Comparison of ENCODE assay signal across 15 cellular contexts in the genomic region with DNA sequence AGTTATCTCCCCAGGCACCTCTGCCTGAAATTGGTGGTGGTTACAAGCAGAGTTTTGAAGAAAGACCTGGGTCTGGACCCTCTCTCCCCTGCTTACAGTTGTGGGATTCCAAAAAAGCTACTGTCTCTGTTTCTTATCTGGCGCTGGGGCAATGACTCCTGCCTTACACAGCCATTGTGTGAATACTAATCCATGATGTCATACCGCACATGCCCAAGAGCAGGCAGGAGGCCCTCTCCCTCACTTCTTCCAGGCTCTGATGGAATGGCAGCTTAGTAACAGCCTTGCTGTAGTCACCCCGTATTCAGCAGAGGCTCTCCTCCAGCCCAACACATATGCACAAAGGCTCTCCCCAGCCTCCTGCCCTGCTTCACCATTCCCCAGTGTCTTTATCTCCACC.
DNase-seq lines count a peak whose midpoint lies in the region; ATAC-seq and TF ChIP-seq lines count a peak whose summit lies in the region.
"Had no signal": no experiment of that assay in that cellular context is flagged by ENCODE, and none has a peak within 500 bp of the region (broad histone marks: within the 10 kb centered on the region; RNA-seq: fewer than 3 reads in every experiment).

No MANE protein-coding gene starts in this region.

- H3K27me3 Mint-ChIP-seq in activated CD4-positive, alpha-beta T cell treated with anti-CD3 and anti-CD28 coated beads, Interleukin-2, amount 10 ng/mL, durations not matched to agents 24 days and 14 days, result no peaks in the 10 kb centered on the region
- H3K27me3 Mint-ChIP-seq in neural progenitor cell (ENCODE audit: insufficient read depth, low read depth), result peaks cover 4% of the 10 kb centered on the region

- TF ChIP-seq CTCF in choroid plexus epithelial cell (conservative IDR thresholded peaks at IDR 0.05; ENCODE audit: low read depth, low read length) (no peak), neural progenitor cell (IDR thresholded peaks at IDR 0.05) (no peak)

- DNase-seq in activated CD4-positive, alpha-beta T cell treated with anti-CD3 and anti-CD28 coated beads, Interleukin-2, amount 10 ng/mL, durations not matched to agents 24 days and 14 days, result no peak
- no peak for DNase-seq in activated CD4-positive, alpha-beta T cell treated with anti-CD3 and anti-CD28 coated beads for 1 hour
- peak; percentile 42 for DNase-seq in MG63
- DNase-seq in choroid plexus epithelial cell (ENCODE audit: low read depth), result peak; percentile 58
- peak; percentile 24 for DNase-seq in neural progenitor cell (ENCODE audit: low spot score)
- DNase-seq in amygdala (lab: John Stamatoyannopoulos, UW), result no peak
- DNase-seq in COLO668 (lab: John Stamatoyannopoulos, UW; ENCODE audit: unreplicated experiment), result no peak
- DNase-seq: activated CD4-positive, alpha-beta T cell treated with anti-CD3 and anti-CD28 coated beads, Interleukin-2, amount 50 U/mL, for 4 hours; central memory CD4-positive, alpha-beta T cell; foreskin melanocyte; GF-D8; left ventricle myocardium superior had no signal

- H3K9me3 ChIP-seq in MG63 (no peaks in the 10 kb centered on the region), neural progenitor cell (ENCODE audit: low read depth) (no peaks in the 10 kb centered on the region)

- H3K9me3 Mint-ChIP-seq in activated CD4-positive, alpha-beta T cell treated with anti-CD3 and anti-CD28 coated beads, Interleukin-2, amount 10 ng/mL, durations not matched to agents 24 days and 14 days, result no peaks in the 10 kb centered on the region
- no peaks in the 10 kb centered on the region for H3K9me3 Mint-ChIP-seq in neural progenitor cell

- no peak for ATAC-seq in HG03378 (IDR thresholded peaks at IDR 0.05; ENCODE audit: unreplicated experiment)
- ATAC-seq: K562, left ventricle myocardium superior, Right ventricle myocardium inferior had no signal

- H3F3A ChIP-seq in neural progenitor cell (ENCODE audit: low read depth), result no peaks in the 10 kb centered on the region

- no peak overlapping the region for H3K4me3 ChIP-seq in MG63
- no peak overlapping the region for H3K4me3 ChIP-seq in choroid plexus epithelial cell (ENCODE audit: low read depth, low read length)
- no peak overlapping the region for H3K4me3 ChIP-seq in neural progenitor cell
- H3K4me3 ChIP-seq: K562 had no signal

- H3K36me3 Mint-ChIP-seq in activated CD4-positive, alpha-beta T cell treated with anti-CD3 and anti-CD28 coated beads, Interleukin-2, amount 10 ng/mL, durations not matched to agents 24 days and 14 days (ENCODE audit: low read depth), result no peaks in the 10 kb centered on the region
- H3K36me3 Mint-ChIP-seq in neural progenitor cell, result no peaks in the 10 kb centered on the region

- intact Hi-C loops in activated CD4-positive, alpha-beta T cell treated with anti-CD3 and anti-CD28 coated beads, Interleukin-2, amount 10 ng/mL, durations not matched to agents 24 days and 14 days (cut with micrococcal nuclease), result loop anchor here (5.0 kb wide), 1 partner anchor 44 kb away; no protein-coding TSS in a partner anchor

- H3K36me3 ChIP-seq in MG63 (no peaks in the 10 kb centered on the region), neural progenitor cell (no peaks in the 10 kb centered on the region)

- no peaks in the 10 kb centered on the region for H4K20me1 ChIP-seq in neural progenitor cell (ENCODE audit: low read depth)

- H3K27ac ChIP-seq in neural progenitor cell, result no peak overlapping the region

- H3K4me2 ChIP-seq in neural progenitor cell, result no peak overlapping the region

- H3K27ac Mint-ChIP-seq in activated CD4-positive, alpha-beta T cell treated with anti-CD3 and anti-CD28 coated beads, Interleukin-2, amount 10 ng/mL, durations not matched to agents 24 days and 14 days, result peak overlapping the region; percentile 96
- no peak overlapping the region for H3K27ac Mint-ChIP-seq in neural progenitor cell

- peaks cover 28% of the 10 kb centered on the region for H3K4me1 Mint-ChIP-seq in activated CD4-positive, alpha-beta T cell treated with anti-CD3 and anti-CD28 coated beads, Interleukin-2, amount 10 ng/mL, durations not matched to agents 24 days and 14 days
- peaks cover 42% of the 10 kb centered on the region for H3K4me1 Mint-ChIP-seq in neural progenitor cell

- no peak overlapping the region for H3K4me3 Mint-ChIP-seq in activated CD4-positive, alpha-beta T cell treated with anti-CD3 and anti-CD28 coated beads, Interleukin-2, amount 10 ng/mL, durations not matched to agents 24 days and 14 days
- H3K4me3 Mint-ChIP-seq in neural progenitor cell, result no peak overlapping the region

- no peak overlapping the region for H2AFZ ChIP-seq in neural progenitor cell (replicated peaks)

- no peaks in the 10 kb centered on the region for H3K79me2 ChIP-seq in neural progenitor cell (ENCODE audit: low read depth)

- peaks cover 9% of the 10 kb centered on the region for H3K4me1 ChIP-seq in neural progenitor cell

- no peak overlapping the region for H3K9ac ChIP-seq in neural progenitor cell

- no peaks in the 10 kb centered on the region for H3K27me3 ChIP-seq in MG63
- H3K27me3 ChIP-seq in neural progenitor cell, result no peaks in the 10 kb centered on the region

Comparison
In these comparisons a context has a peak if more than half of its experiments do, and no peak if none do; other contexts are left out.
1. DNase-seq: peak in MG63 (single experiment), choroid plexus epithelial cell (single experiment) and neural progenitor cell (single experiment); none in activated CD4-positive, alpha-beta T cell treated with anti-CD3 and anti-CD28 coated beads, Interleukin-2, amount 10 ng/mL, durations not matched to agents 24 days and 14 days (single experiment), activated CD4-positive, alpha-beta T cell treated with anti-CD3 and anti-CD28 coated beads for 1 hour (single experiment), amygdala (0 of 56) and COLO668 (single experiment).